ENCODE assay signal across 25 cellular contexts in genomic region chr4:101081166-101081565, GRCh38.
DNase-seq lines count a peak whose midpoint lies in the region; ATAC-seq, FAIRE-seq and TF ChIP-seq lines count a peak whose summit lies in the region.
"Had no signal": no experiment of that assay in that cellular context is flagged by ENCODE, and none has a peak within 500 bp of the region (broad histone marks: within the 10 kb centered on the region; RNA-seq: fewer than 3 reads in every experiment).

No MANE protein-coding gene starts in this region.

- H3K9me3 ChIP-seq in liver (ENCODE audit: control insufficient read depth in 4 of 4, low read length in 3 of 4), result no peaks in the 10 kb centered on the region
- no peaks in the 10 kb centered on the region for H3K9me3 ChIP-seq in HepG2 (ENCODE audit: low read length)
- H3K9me3 ChIP-seq in kidney (ENCODE audit: control insufficient read depth in 1 of 2, low read length in 2 of 2), result no peaks in the 10 kb centered on the region
- no peaks in the 10 kb centered on the region for H3K9me3 ChIP-seq in right lobe of liver
- H3K9me3 ChIP-seq in small intestine (ENCODE audit: control insufficient read depth, low read depth), result no peaks in the 10 kb centered on the region
- no peaks in the 10 kb centered on the region for H3K9me3 ChIP-seq in upper lobe of right lung
- no peaks in the 10 kb centered on the region for H3K9me3 ChIP-seq in sigmoid colon
- H3K9me3 ChIP-seq: BE2C, BLaER1 had no signal

- H3K4me1 ChIP-seq in liver (ENCODE audit: control insufficient read depth in 4 of 4, insufficient read depth in 4 of 4, low read length in 3 of 4) (peaks cover 0 to 38% (median 17%) of the 10 kb centered on the region in 4 donors), HepG2 (ENCODE audit: insufficient read depth, low read length) (peaks cover 4% of the 10 kb centered on the region), kidney (ENCODE audit: control insufficient read depth in 1 of 2, insufficient read depth in 1 of 2, low read depth in 1 of 2, low read length in 2 of 2) (peaks cover 0 to 2% of the 10 kb centered on the region in 2 donors), right lobe of liver (peaks cover 0 to 43% (median 5%) of the 10 kb centered on the region in 4 donors), small intestine (ENCODE audit: control insufficient read depth in 2 of 2, insufficient read depth in 1 of 2, low read depth in 1 of 2, low read length in 1 of 2) (no peaks in the 10 kb centered on the region), upper lobe of right lung (no peaks in the 10 kb centered on the region), sigmoid colon (no peaks in the 10 kb centered on the region)
- H3K4me1 ChIP-seq: BE2C had no signal

- intact Hi-C loops in HepG2 (cut with micrococcal nuclease; ENCODE audit: unreplicated experiment) (no loop called here), kidney (cut with DNase I) (no loop called here), right lobe of liver (cut with DNase I) (no loop called here), upper lobe of right lung (cut with DNase I) (no loop called here), sigmoid colon (cut with DNase I) (no loop called here)

- DNase-seq in HepG2 (ENCODE audit: low spot score) (no peak), kidney (no peak), right lobe of liver (no peak), small intestine (no peak), NCI-H1417 (lab: John Stamatoyannopoulos, UW) (no peak), upper lobe of right lung (no peak), sigmoid colon (no peak)
- DNase-seq: 8988T; ACHN; BE2C; C1 segment of cervical spinal cord; CD4-positive, alpha-beta memory T cell; CD4-positive, CD25-positive, alpha-beta regulatory T cell; CD8-positive, alpha-beta memory T cell; DMS 273 treated with DMSO at 0.1 percent for 48 hours; DMS153; DMS79; DND-41; EL; GDM1 had no signal

- H3K27me3 ChIP-seq in liver (ENCODE audit: control insufficient read depth in 4 of 4, insufficient read depth in 4 of 4, low read length in 3 of 4), result no peaks in the 10 kb centered on the region
- H3K27me3 ChIP-seq in HepG2 (ENCODE audit: control insufficient read depth in 1 of 2, insufficient read depth in 2 of 2, low read length in 2 of 2), result no peaks in the 10 kb centered on the region
- H3K27me3 ChIP-seq in right lobe of liver, result no peaks in the 10 kb centered on the region
- no peaks in the 10 kb centered on the region for H3K27me3 ChIP-seq in small intestine (ENCODE audit: control insufficient read depth in 2 of 2, insufficient read depth in 2 of 2, low read length in 2 of 2)
- no peaks in the 10 kb centered on the region for H3K27me3 ChIP-seq in upper lobe of right lung
- no peaks in the 10 kb centered on the region for H3K27me3 ChIP-seq in sigmoid colon
- H3K27me3 ChIP-seq: BE2C, BLaER1 had no signal

- H2AFZ ChIP-seq in HepG2 (ENCODE audit: low read length), result no peak overlapping the region

- ATAC-seq in HepG2 (no peak), right lobe of liver (peak; percentile 65 to 84 (median 71)), upper lobe of right lung (no peak)
- ATAC-seq: GM12878 had no signal

- no peak overlapping the region for H3K4me2 ChIP-seq in HepG2 (ENCODE audit: low read depth, low read length)
- H3K4me2 ChIP-seq: BLaER1 had no signal

- TF ChIP-seq POLR2A in HepG2 (IDR thresholded peaks at IDR 0.05; ENCODE audit: insufficient read depth in 1 of 2, low read depth in 2 of 2, low read length in 2 of 2) (no peak), right lobe of liver (IDR thresholded peaks at IDR 0.05) (no peak), sigmoid colon (IDR thresholded peaks at IDR 0.05) (no peak)

- H3K4me3 ChIP-seq in liver (ENCODE audit: low read depth in 1 of 3, low read length in 3 of 3), result no peak overlapping the region
- H3K4me3 ChIP-seq in HepG2 (replicated peaks in 1 of 3; ENCODE audit: insufficient read depth in 1 of 3, low read depth in 2 of 3, low read length in 3 of 3), result no peak overlapping the region
- H3K4me3 ChIP-seq in kidney (ENCODE audit: low read length in 2 of 2), result no peak overlapping the region
- peak overlapping the region in 2 of 3 donors; percentile 4 to 12 for H3K4me3 ChIP-seq in right lobe of liver
- H3K4me3 ChIP-seq in small intestine (ENCODE audit: low read depth in 1 of 2, low read length in 2 of 2), result no peak overlapping the region
- H3K4me3 ChIP-seq in upper lobe of right lung, result no peak overlapping the region
- H3K4me3 ChIP-seq in sigmoid colon, result no peak overlapping the region
- H3K4me3 ChIP-seq: BLaER1, GM12878 had no signal

- no peaks in the 10 kb centered on the region for H3K79me2 ChIP-seq in HepG2 (ENCODE audit: insufficient read depth, low read length)

- TF ChIP-seq CTCF in liver (IDR thresholded peaks at IDR 0.05; ENCODE audit: low read depth, low read length, missing input control) (no peak), HepG2 (CRISPR knock-in tag; IDR thresholded peaks at IDR 0.05) (no peak), kidney (IDR thresholded peaks at IDR 0.05; ENCODE audit: borderline replicate concordance, extremely low read depth, insufficient read depth) (no peak), right lobe of liver (IDR thresholded peaks at IDR 0.05) (no peak), upper lobe of right lung (IDR thresholded peaks at IDR 0.05) (no peak), sigmoid colon (IDR thresholded peaks at IDR 0.05) (no peak)

- in situ Hi-C loops in HepG2 (cut with HindIII; ENCODE audit: extremely low pct_ligation_motif_present, low pct_unique_long_range_greater_than_20kb), result no loop called here

- CTCF ChIA-PET in HepG2 (lab: Yijun Ruan, JAX; ENCODE audit: low intra/inter-chr PET ratio, low total read pairs), result no interaction called here

- POLR2A ChIA-PET in HepG2 (lab: Yijun Ruan, JAX), result no interaction called here

- TF ChIP-seq EP300 in HepG2 (IDR thresholded peaks at IDR 0.05; ENCODE audit: low read depth in 2 of 2, low read length in 2 of 2), result no peak
- no peak for TF ChIP-seq EP300 in HepG2 (CRISPR knock-in tag; IDR thresholded peaks at IDR 0.05; ENCODE audit: borderline replicate concordance)
- TF ChIP-seq EP300 in sigmoid colon (IDR thresholded peaks at IDR 0.05), result no peak

- peak overlapping the region in 1 of 2 donors; percentile 2 for H3K9ac ChIP-seq in liver (ENCODE audit: low read depth in 1 of 2, low read length in 2 of 2)
- H3K9ac ChIP-seq in HepG2 (ENCODE audit: insufficient read depth, low read depth, low read length), result no peak overlapping the region
- H3K9ac ChIP-seq in kidney (ENCODE audit: low read length in 2 of 2), result no peak overlapping the region
- H3K9ac ChIP-seq: BLaER1 had no signal

- no TSS peak for BruUV-seq in HepG2 (replicated peaks; lab: Mats Ljungman, UMichigan)

- FAIRE-seq in HepG2 (lab: Jason Lieb, UNC) (no peak), kidney (lab: Jason Lieb, UNC) (peak; percentile 66), small intestine (lab: Jason Lieb, UNC) (peak; percentile 44)
- FAIRE-seq: A204.1, GM12878, GM12892 had no signal

- TF ChIP-seq RAD21 in liver (IDR thresholded peaks at IDR 0.05), result peak in 1 of 2 donors; percentile 12
- no peak for TF ChIP-seq RAD21 in HepG2 (CRISPR knock-in tag; IDR thresholded peaks at IDR 0.05)

- peak overlapping the region; percentile 32 to 55 for H3K27ac ChIP-seq in liver (ENCODE audit: low read depth in 1 of 2, low read length in 2 of 2)
- H3K27ac ChIP-seq in HepG2 (ENCODE audit: extremely low read length, insufficient read depth, low read length), result no peak overlapping the region
- no peak overlapping the region for H3K27ac ChIP-seq in kidney (ENCODE audit: low read depth in 2 of 2, low read length in 2 of 2)
- H3K27ac ChIP-seq in right lobe of liver, result peak overlapping the region; percentile 2 to 88 (median 60)
- no peak overlapping the region for H3K27ac ChIP-seq in small intestine (ENCODE audit: low read depth in 1 of 2, low read length in 1 of 2)
- no peak overlapping the region for H3K27ac ChIP-seq in upper lobe of right lung
- H3K27ac ChIP-seq in sigmoid colon, result no peak overlapping the region
- H3K27ac ChIP-seq: BLaER1 had no signal

- no peaks in the 10 kb centered on the region for H4K20me1 ChIP-seq in HepG2 (ENCODE audit: insufficient read depth, low read length)
- H4K20me1 ChIP-seq: BLaER1 had no signal

- no peaks in the 10 kb centered on the region for H3K36me3 ChIP-seq in liver (ENCODE audit: control insufficient read depth in 4 of 4, insufficient read depth in 3 of 4, low read depth in 1 of 4, low read length in 3 of 4)
- 0 out of 5 replicates have a peak, but pooled peaks cover 1 to 2% of the 10 kb centered on the region in 2 experiments for H3K36me3 ChIP-seq in HepG2 (replicated peaks in 1 of 2; ENCODE audit: control insufficient read depth in 1 of 2, insufficient read depth in 2 of 2, low read length in 2 of 2)
- H3K36me3 ChIP-seq in kidney (ENCODE audit: control insufficient read depth in 1 of 2, insufficient read depth in 2 of 2, low read length in 2 of 2), result no peaks in the 10 kb centered on the region
- H3K36me3 ChIP-seq in right lobe of liver, result no peaks in the 10 kb centered on the region
- H3K36me3 ChIP-seq in small intestine (ENCODE audit: control insufficient read depth in 2 of 2, insufficient read depth in 2 of 2, low read length in 2 of 2), result no peaks in the 10 kb centered on the region
- H3K36me3 ChIP-seq in upper lobe of right lung, result peaks cover 6% of the 10 kb centered on the region
- H3K36me3 ChIP-seq in sigmoid colon, result peaks cover 0 to 5% (median 0%) of the 10 kb centered on the region in 4 donors

TF ChIP-seq in liver, 16 proteins besides CTCF, POLR2A, EP300 and RAD21 (continues in another document):
- TF ChIP-seq RXRA (IDR thresholded peaks at IDR 0.05), result peak in 1 of 2 donors; percentile 28
- TF ChIP-seq, protein P1, sequence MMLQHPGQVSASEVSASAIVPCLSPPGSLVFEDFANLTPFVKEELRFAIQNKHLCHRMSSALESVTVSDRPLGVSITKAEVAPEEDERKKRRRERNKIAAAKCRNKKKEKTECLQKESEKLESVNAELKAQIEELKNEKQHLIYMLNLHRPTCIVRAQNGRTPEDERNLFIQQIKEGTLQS (IDR thresholded peaks at IDR 0.05), result no peak
- no peak for TF ChIP-seq JUND (IDR thresholded peaks at IDR 0.05)
- TF ChIP-seq HNF4G (IDR thresholded peaks at IDR 0.05), result peak; percentile 38
- peak; percentile 80 for TF ChIP-seq SP1 (IDR thresholded peaks at IDR 0.05)
- TF ChIP-seq HNF4A (conservative IDR thresholded peaks at IDR 0.05), result peak; percentile 54 to 72

TF ChIP-seq in HepG2, 621 proteins besides CTCF, POLR2A, EP300 and RAD21 (continues in another document):
- no peak for TF ChIP-seq NCOA5 (CRISPR knock-in tag; IDR thresholded peaks at IDR 0.05)
- TF ChIP-seq, protein P2, sequence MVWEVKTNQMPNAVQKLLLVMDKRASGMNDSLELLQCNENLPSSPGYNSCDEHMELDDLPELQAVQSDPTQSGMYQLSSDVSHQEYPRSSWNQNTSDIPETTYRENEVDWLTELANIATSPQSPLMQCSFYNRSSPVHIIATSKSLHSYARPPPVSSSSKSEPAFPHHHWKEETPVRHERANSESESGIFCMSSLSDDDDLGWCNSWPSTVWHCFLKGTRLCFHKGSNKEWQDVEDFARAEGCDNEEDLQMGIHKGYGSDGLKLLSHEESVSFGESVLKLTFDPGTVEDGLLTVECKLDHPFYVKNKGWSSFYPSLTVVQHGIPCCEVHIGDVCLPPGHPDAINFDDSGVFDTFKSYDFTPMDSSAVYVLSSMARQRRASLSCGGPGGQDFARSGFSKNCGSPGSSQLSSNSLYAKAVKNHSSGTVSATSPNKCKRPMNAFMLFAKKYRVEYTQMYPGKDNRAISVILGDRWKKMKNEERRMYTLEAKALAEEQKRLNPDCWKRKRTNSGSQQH (CRISPR knock-in tag; IDR thresholded peaks at IDR 0.05; ENCODE audit: low read depth), result no peak
- no peak for TF ChIP-seq ZBTB1 (CRISPR knock-in tag; IDR thresholded peaks at IDR 0.05; ENCODE audit: borderline replicate concordance)

Comparison
In these comparisons a context has a peak if more than half of its experiments do, and no peak if none do; other contexts are left out.
1. H3K27ac ChIP-seq: peak in liver (2 of 2) and right lobe of liver (3 of 3); none in HepG2 (single experiment), kidney (0 of 2), small intestine (0 of 2), upper lobe of right lung (single experiment) and sigmoid colon (0 of 4).
2. H3K4me3 ChIP-seq: peak in right lobe of liver (2 of 3); none in liver (0 of 3), HepG2 (0 of 3), kidney (0 of 2), small intestine (0 of 2), upper lobe of right lung (single experiment) and sigmoid colon (0 of 4).
3. ATAC-seq: peak in right lobe of liver (4 of 4); none in HepG2 (single experiment) and upper lobe of right lung (single experiment).